ENCODE assay signal across 18 cellular contexts in genomic region chr10:117360016-117360415, GRCh38. TPM values are rescaled to one million over a fixed set of nuclear protein-coding genes. Genes with fewer than 3 reads are reported as not detected.
DNase-seq lines count a peak whose midpoint lies in the region; ATAC-seq, FAIRE-seq and TF ChIP-seq lines count a peak whose summit lies in the region.
"Had no signal": no experiment of that assay in that cellular context is flagged by ENCODE, and none has a peak within 500 bp of the region (broad histone marks: within the 10 kb centered on the region; RNA-seq: fewer than 3 reads in every experiment).

No MANE protein-coding gene starts in this region.

- H3K27me3 Mint-ChIP-seq in activated T-cell treated with anti-CD3 and anti-CD28 coated beads, Interleukin-2, amount 50 U/mL, for 24 hours, result no peaks in the 10 kb centered on the region
- H3K27me3 Mint-ChIP-seq: CD8-positive, alpha-beta memory T cell; T-helper 17 cell had no signal

- peaks cover 10% of the 10 kb centered on the region for H4K20me1 ChIP-seq in endothelial cell of umbilical vein (replicated peaks; ENCODE audit: control insufficient read depth, extremely low read depth, insufficient read depth, low read length)

- POLR2A ChIA-PET in endothelial cell of umbilical vein (lab: Charles Lee), result no interaction called here

- peaks cover 30% of the 10 kb centered on the region for H3K4me1 ChIP-seq in endothelial cell of umbilical vein (ENCODE audit: control insufficient read depth, extremely low read depth, insufficient read depth, low read length)

- no TSS peak for BruUV-seq in endothelial cell of umbilical vein (replicated peaks; lab: Mats Ljungman, UMichigan)

- no peak overlapping the region for H3K4me3 ChIP-seq in endothelial cell of umbilical vein (replicated peaks in 1 of 3; ENCODE audit: insufficient read depth in 1 of 3, low read depth in 1 of 3, low read length in 3 of 3)
- H3K4me3 ChIP-seq: coronary artery, suprapubic skin had no signal

- peaks cover 61% of the 10 kb centered on the region for H3K4me1 Mint-ChIP-seq in activated T-cell treated with anti-CD3 and anti-CD28 coated beads, Interleukin-2, amount 50 U/mL, for 24 hours (ENCODE audit: low read depth)
- peaks cover 39% of the 10 kb centered on the region for H3K4me1 Mint-ChIP-seq in stimulated activated effector memory CD8-positive, alpha-beta T cell treated with anti-CD3 and anti-CD28 coated beads, Interleukin-12 subunit alpha, Interleukin-12 subunit beta, amount 100 ng/mL, for 72 hours

- no peak overlapping the region for H3K27ac ChIP-seq in endothelial cell of umbilical vein (ENCODE audit: insufficient read depth, low read depth, low read length)
- H3K27ac ChIP-seq: coronary artery, suprapubic skin had no signal

- DNase-seq in activated T-cell treated with anti-CD3 and anti-CD28 coated beads, Interleukin-2, amount 50 U/mL, for 24 hours, result no peak
- DNase-seq in activated T-cell treated with anti-CD3 and anti-CD28 coated beads, Interleukin-2, amount 50 U/mL, for 48 hours, result no peak
- peak; percentile 75 for DNase-seq in RCC 7860 (ENCODE audit: low spot score)
- DNase-seq in endothelial cell of umbilical vein (ENCODE audit: low read depth, low spot score), result no peak
- DNase-seq in stimulated activated effector memory CD8-positive, alpha-beta T cell treated with anti-CD3 and anti-CD28 coated beads, Interleukin-12 subunit alpha, Interleukin-12 subunit beta, amount 100 ng/mL, for 72 hours (ENCODE audit: low spot score in 2 of 2), result no peak
- no peak for DNase-seq in NCI-H748 (lab: John Stamatoyannopoulos, UW; ENCODE audit: unreplicated experiment)
- no peak for DNase-seq in ureter (ENCODE audit: low spot score)
- DNase-seq: activated CD4-positive, alpha-beta T cell treated with anti-CD3 and anti-CD28 coated beads for 1 hour; CD8-positive, alpha-beta memory T cell; MV-4-11; NCI-H2081; NCI-H82; T-helper 17 cell had no signal

- FAIRE-seq in RCC 7860 (lab: Jason Lieb, UNC) (peak; percentile 95), endothelial cell of umbilical vein (lab: Jason Lieb, UNC) (no peak)
- FAIRE-seq: GM19239 had no signal

- dilution Hi-C loops in endothelial cell of umbilical vein (cut with MboI; ENCODE audit: extremely low pct_ligation_motif_present, low sequenced_read_pairs), result no loop called here

- TF ChIP-seq POLR2A in endothelial cell of umbilical vein (IDR thresholded peaks at IDR 0.05; ENCODE audit: low read depth, low read length), result no peak

- intact Hi-C loops in endothelial cell of umbilical vein (cut with micrococcal nuclease), result loop anchor here (5.0 kb wide), 1 partner anchor 687 kb away; the partner anchor contains the start of gene RAB11FIP2

- H2AFZ ChIP-seq in endothelial cell of umbilical vein (ENCODE audit: low read depth, low read length), result no peak overlapping the region

- no peaks in the 10 kb centered on the region for H3K9me3 ChIP-seq in endothelial cell of umbilical vein (replicated peaks; ENCODE audit: control insufficient read depth, insufficient read depth, low read length)
- H3K9me3 ChIP-seq: suprapubic skin had no signal

- no peaks in the 10 kb centered on the region for H3K27me3 ChIP-seq in endothelial cell of umbilical vein (ENCODE audit: control insufficient read depth in 2 of 2, insufficient read depth in 2 of 2, low read length in 2 of 2)
- H3K27me3 ChIP-seq: suprapubic skin had no signal

- CTCF ChIA-PET in endothelial cell of umbilical vein (lab: Charles Lee), result interaction anchor here (0.8 to 2.6 kb wide), 7 partner anchors 9 to 143 kb away, joined by 3 to 15 read pairs (median 6); no protein-coding TSS in a partner anchor

- no peak overlapping the region for H3K4me3 Mint-ChIP-seq in activated T-cell treated with anti-CD3 and anti-CD28 coated beads, Interleukin-2, amount 50 U/mL, for 24 hours
- no peak overlapping the region for H3K4me3 Mint-ChIP-seq in stimulated activated effector memory CD8-positive, alpha-beta T cell treated with anti-CD3 and anti-CD28 coated beads, Interleukin-12 subunit alpha, Interleukin-12 subunit beta, amount 100 ng/mL, for 72 hours
- H3K4me3 Mint-ChIP-seq: CD8-positive, alpha-beta memory T cell; T-helper 17 cell had no signal

- H3K79me2 ChIP-seq in endothelial cell of umbilical vein (ENCODE audit: control insufficient read depth, insufficient read depth, low read length), result peaks cover 74% of the 10 kb centered on the region

- no peak overlapping the region for H3K4me2 ChIP-seq in endothelial cell of umbilical vein (ENCODE audit: insufficient read depth, low read length)

- peak; percentile 89 for ATAC-seq in stimulated activated effector memory CD8-positive, alpha-beta T cell treated with anti-CD3 and anti-CD28 coated beads, Interleukin-12 subunit alpha, Interleukin-12 subunit beta, amount 100 ng/mL, for 72 hours
- no peak for ATAC-seq in HG02885 (IDR thresholded peaks at IDR 0.05; ENCODE audit: poor library complexity, unreplicated experiment)
- ATAC-seq: esophagus mucosa, T-helper 17 cell had no signal

- H3K9ac ChIP-seq in endothelial cell of umbilical vein (replicated peaks; ENCODE audit: extremely low read depth, insufficient read depth, low read length), result no peak overlapping the region

- no peaks in the 10 kb centered on the region for H3K9me1 ChIP-seq in endothelial cell of umbilical vein (replicated peaks; ENCODE audit: control insufficient read depth, extremely low read depth, insufficient read depth, low read length)

- no peak for TF ChIP-seq CTCF in endothelial cell of umbilical vein (IDR thresholded peaks at IDR 0.05; ENCODE audit: extremely low read depth in 1 of 2, insufficient read depth in 1 of 2, low read depth in 1 of 2, low read length in 2 of 2)

- H3K9me3 Mint-ChIP-seq in activated T-cell treated with anti-CD3 and anti-CD28 coated beads, Interleukin-2, amount 50 U/mL, for 24 hours, result no peaks in the 10 kb centered on the region
- no peaks in the 10 kb centered on the region for H3K9me3 Mint-ChIP-seq in stimulated activated effector memory CD8-positive, alpha-beta T cell treated with anti-CD3 and anti-CD28 coated beads, Interleukin-12 subunit alpha, Interleukin-12 subunit beta, amount 100 ng/mL, for 72 hours
- H3K9me3 Mint-ChIP-seq: CD8-positive, alpha-beta memory T cell had no signal

- H3K36me3 ChIP-seq in endothelial cell of umbilical vein (ENCODE audit: control insufficient read depth in 2 of 2, extremely low read depth in 1 of 2, insufficient read depth in 2 of 2, low read length in 2 of 2), result no peaks in the 10 kb centered on the region
- H3K36me3 ChIP-seq: suprapubic skin had no signal

- peak overlapping the region; percentile 3 for H3K27ac Mint-ChIP-seq in activated T-cell treated with anti-CD3 and anti-CD28 coated beads, Interleukin-2, amount 50 U/mL, for 24 hours
- H3K27ac Mint-ChIP-seq in stimulated activated effector memory CD8-positive, alpha-beta T cell treated with anti-CD3 and anti-CD28 coated beads, Interleukin-12 subunit alpha, Interleukin-12 subunit beta, amount 100 ng/mL, for 72 hours, result peak overlapping the region; percentile 37
- H3K27ac Mint-ChIP-seq: T-helper 17 cell had no signal

- peaks cover 6% of the 10 kb centered on the region for H3K36me3 Mint-ChIP-seq in activated T-cell treated with anti-CD3 and anti-CD28 coated beads, Interleukin-2, amount 50 U/mL, for 24 hours (ENCODE audit: low read depth)
- peaks cover 4% of the 10 kb centered on the region for H3K36me3 Mint-ChIP-seq in stimulated activated effector memory CD8-positive, alpha-beta T cell treated with anti-CD3 and anti-CD28 coated beads, Interleukin-12 subunit alpha, Interleukin-12 subunit beta, amount 100 ng/mL, for 72 hours

TF ChIP-seq in endothelial cell of umbilical vein, 7 proteins besides CTCF, POLR2A, EP300 and RAD21:
- no peak for TF ChIP-seq MYC (IDR thresholded peaks at IDR 0.05; ENCODE audit: low read depth, low read length)
- TF ChIP-seq EZH2 (IDR thresholded peaks at IDR 0.05; ENCODE audit: borderline replicate concordance, low read depth, low read length, severe bottlenecking), result no peak
- no peak for TF ChIP-seq MAX (IDR thresholded peaks at IDR 0.05; ENCODE audit: insufficient read depth, insufficient read length)
- TF ChIP-seq FOS (IDR thresholded peaks at IDR 0.05; ENCODE audit: borderline replicate concordance, insufficient read depth, low read length), result peak; percentile 64
- TF ChIP-seq GATA2 (IDR thresholded peaks at IDR 0.05; ENCODE audit: insufficient read depth, insufficient read length, low read depth, low read length), result peak; percentile 11
- TF ChIP-seq POLR2AphosphoS5 (IDR thresholded peaks at IDR 0.05; ENCODE audit: insufficient read depth, low read depth, low read length), result no peak
- no peak for TF ChIP-seq JUN (IDR thresholded peaks at IDR 0.05; ENCODE audit: borderline replicate concordance, insufficient read depth, insufficient read length, low read depth)

RNA-seq across cellular contexts. Expression of gene PDZD8, which starts 15.2 kb away (rescaled TPM):
- total RNA-seq in endothelial cell of umbilical vein (21.9 and 22.6 TPM in 2 replicates), ureter (40.8 TPM)
- 3.8 and 5.9 TPM in 2 replicates for polyA plus RNA-seq in endothelial cell of umbilical vein
- 9.2 and 9.5 TPM in 2 replicates for polyA plus RNA-seq in endothelial cell of umbilical vein (2011; cell fraction: cytosol; rRNA removed)
- 9.2 and 12.1 TPM in 2 replicates for polyA plus RNA-seq in endothelial cell of umbilical vein (2011; cell fraction: nucleus; rRNA removed)
- polyA plus RNA-seq in endothelial cell of umbilical vein (2012), result 18.0 and 24.7 TPM in 2 replicates
- 25.5 and 32.3 TPM in 2 replicates for polyA minus RNA-seq in endothelial cell of umbilical vein
- 76.1 TPM for polyA minus RNA-seq in endothelial cell of umbilical vein (2011; cell fraction: cytosol; rRNA and poly(A)+ RNA removed)
- polyA minus RNA-seq in endothelial cell of umbilical vein (2011; cell fraction: nucleus; rRNA and poly(A)+ RNA removed), result 21.2 and 26.4 TPM in 2 replicates
